Comparison of ENCODE assay signal across 15 cellular contexts in genomic region chr18:27501651-27502050, GRCh38.
DNase-seq lines count a peak whose midpoint lies in the region; ATAC-seq and TF ChIP-seq lines count a peak whose summit lies in the region.
"Had no signal": no experiment of that assay in that cellular context is flagged by ENCODE, and none has a peak within 500 bp of the region (broad histone marks: within the 10 kb centered on the region; RNA-seq: fewer than 3 reads in every experiment).

No MANE protein-coding gene starts in this region.

- H3K9me3 Mint-ChIP-seq in progenitor cell of endocrine pancreas (ENCODE audit: low read depth), result peaks cover 10% of the 10 kb centered on the region

- no peak overlapping the region for H3K27ac Mint-ChIP-seq in progenitor cell of endocrine pancreas
- H3K27ac Mint-ChIP-seq: B cell; CD4-positive, CD25-positive, alpha-beta regulatory T cell; CD8-positive, alpha-beta T cell had no signal

- no peak overlapping the region for H3K4me3 Mint-ChIP-seq in progenitor cell of endocrine pancreas (ENCODE audit: low read depth)
- H3K4me3 Mint-ChIP-seq: B cell; CD4-positive, CD25-positive, alpha-beta regulatory T cell; CD8-positive, alpha-beta T cell had no signal

- ATAC-seq in HG02870 (IDR thresholded peaks at IDR 0.05; ENCODE audit: unreplicated experiment), result no peak
- ATAC-seq: CD8-positive, alpha-beta T cell had no signal

- no peak for TF ChIP-seq CTCF in progenitor cell of endocrine pancreas (IDR thresholded peaks at IDR 0.05; ENCODE audit: unreplicated experiment)

- H3K4me1 Mint-ChIP-seq in progenitor cell of endocrine pancreas (ENCODE audit: low read depth), result no peaks in the 10 kb centered on the region
- H3K4me1 Mint-ChIP-seq: B cell; CD4-positive, CD25-positive, alpha-beta regulatory T cell had no signal

- no peaks in the 10 kb centered on the region for H3K36me3 Mint-ChIP-seq in progenitor cell of endocrine pancreas (ENCODE audit: insufficient read depth)
- H3K36me3 Mint-ChIP-seq: CD4-positive, CD25-positive, alpha-beta regulatory T cell; CD8-positive, alpha-beta T cell had no signal

- H3K27me3 Mint-ChIP-seq in progenitor cell of endocrine pancreas, result no peaks in the 10 kb centered on the region
- H3K27me3 Mint-ChIP-seq: B cell; CD4-positive, CD25-positive, alpha-beta regulatory T cell had no signal

- DNase-seq in globus pallidus (ENCODE audit: low spot score), result peak; percentile 67
- DNase-seq in midbrain (lab: John Stamatoyannopoulos, UW), result peak; percentile 23
- peak; percentile 30 for DNase-seq in pons (ENCODE audit: low spot score)
- no peak for DNase-seq in NCI-H1436 (lab: John Stamatoyannopoulos, UW)
- DNase-seq in progenitor cell of endocrine pancreas (ENCODE audit: low spot score, unreplicated experiment), result no peak
- DNase-seq: Caco-2; CD4-positive, CD25-positive, alpha-beta regulatory T cell; CD8-positive, alpha-beta T cell; DMS153; DND-41; GOT3; H7; HCEC 1CT had no signal

Comparison
In these comparisons a context has a peak if more than half of its experiments do, and no peak if none do; other contexts are left out.
1. DNase-seq: peak in globus pallidus (single experiment), midbrain (single experiment) and pons (single experiment); none in NCI-H1436 (single experiment) and progenitor cell of endocrine pancreas (single experiment).